Comparison of ENCODE assay signal across 9 cellular contexts in genomic region chr10:98748298-98748697, GRCh38.
DNase-seq lines count a peak whose midpoint lies in the region; ATAC-seq, FAIRE-seq and TF ChIP-seq lines count a peak whose summit lies in the region.
"Had no signal": no experiment of that assay in that cellular context is flagged by ENCODE, and none has a peak within 500 bp of the region (broad histone marks: within the 10 kb centered on the region; RNA-seq: fewer than 3 reads in every experiment).

No MANE protein-coding gene starts in this region.

- H4K5ac ChIP-seq in H1 (ENCODE audit: insufficient read length, low read depth, low read length) = no peak overlapping the region

- H3K9me3 Mint-ChIP-seq in activated CD4-positive, alpha-beta T cell treated with anti-CD3 and anti-CD28 coated beads, Interleukin-2, amount 10 ng/mL, durations not matched to agents 7 days and 5 days = no peaks in the 10 kb centered on the region

- no peaks in the 10 kb centered on the region for H3K4me1 Mint-ChIP-seq in activated CD4-positive, alpha-beta T cell treated with anti-CD3 and anti-CD28 coated beads, Interleukin-2, amount 10 ng/mL, durations not matched to agents 7 days and 5 days

- H3K4me1 ChIP-seq in H1 (replicated peaks in 1 of 4; ENCODE audit: control insufficient read depth in 3 of 4, insufficient read depth in 4 of 4, low read length in 3 of 4) (no peaks in the 10 kb centered on the region), testis (no peaks in the 10 kb centered on the region)

- no peaks in the 10 kb centered on the region for H3K36me3 Mint-ChIP-seq in activated CD4-positive, alpha-beta T cell treated with anti-CD3 and anti-CD28 coated beads, Interleukin-2, amount 10 ng/mL, durations not matched to agents 7 days and 5 days (ENCODE audit: low read depth)

- POLR2A ChIA-PET in activated CD4-positive, alpha-beta T cell treated with anti-CD3 and anti-CD28 coated beads, Interleukin-2, amount 10 ng/mL, durations not matched to agents 7 days and 5 days (lab: Charles Lee) = no interaction called here
- POLR2A ChIA-PET in H1 (lab: Charles Lee; ENCODE audit: partially characterized antibody) = no interaction called here

- no peaks in the 10 kb centered on the region for H3K79me2 ChIP-seq in H1 (ENCODE audit: control insufficient read depth in 1 of 2, insufficient read depth in 2 of 2, low read length in 2 of 2)

- H3K23ac ChIP-seq in H1 (ENCODE audit: insufficient read length) = no peak overlapping the region

- no peak overlapping the region for H2BK20ac ChIP-seq in H1 (ENCODE audit: low read length)

- no peak overlapping the region for H3K27ac Mint-ChIP-seq in activated CD4-positive, alpha-beta T cell treated with anti-CD3 and anti-CD28 coated beads, Interleukin-2, amount 10 ng/mL, durations not matched to agents 7 days and 5 days

- CTCF ChIA-PET in activated CD4-positive, alpha-beta T cell treated with anti-CD3 and anti-CD28 coated beads, Interleukin-2, amount 10 ng/mL, durations not matched to agents 7 days and 5 days (lab: Charles Lee) = no interaction called here
- CTCF ChIA-PET in H1 (lab: Charles Lee; ENCODE audit: partially characterized antibody) = interaction anchor here (0.6 to 2.4 kb wide), 21 partner anchors 9 to 470 kb away, joined by 3 to 11 read pairs (median 4); no protein-coding TSS in a partner anchor

- no peaks in the 10 kb centered on the region for H3K79me1 ChIP-seq in H1 (ENCODE audit: low read depth, low read length)

- H4K91ac ChIP-seq in H1 (replicated peaks; ENCODE audit: insufficient read length, low read length) = no peak overlapping the region

- no peak overlapping the region for H3K56ac ChIP-seq in H1 (replicated peaks; ENCODE audit: insufficient read length, low read depth, low read length)

- H4K20me1 ChIP-seq in H1 (replicated peaks in 1 of 2; ENCODE audit: control insufficient read depth in 1 of 2, insufficient read depth in 2 of 2, low read length in 2 of 2) = no peaks in the 10 kb centered on the region

- H2AK5ac ChIP-seq in H1 (ENCODE audit: low read depth, low read length) = no peak overlapping the region

- no peak overlapping the region for H2BK5ac ChIP-seq in H1 (ENCODE audit: low read depth, low read length)

- H3K9me3 ChIP-seq in H1 (ENCODE audit: insufficient read depth in 2 of 2, low read depth in 1 of 2, low read length in 1 of 2) (no peaks in the 10 kb centered on the region), testis (no peaks in the 10 kb centered on the region)

- no peaks in the 10 kb centered on the region for H3K23me2 ChIP-seq in H1 (ENCODE audit: low read depth, low read length)

- no peak overlapping the region for H3K27ac ChIP-seq in H1 (ENCODE audit: low read depth, low read length)
- no peak overlapping the region for H3K27ac ChIP-seq in testis
- H3K27ac ChIP-seq in substantia nigra (ENCODE audit: low read depth, low read length, poor library complexity, severe bottlenecking) = no peak overlapping the region
- H3K27ac ChIP-seq: skin epidermis had no signal

- TF ChIP-seq RAD21 in H1 (IDR thresholded peaks at IDR 0.05 in 1 of 2, conservative IDR thresholded peaks at IDR 0.05 in 1 of 2; ENCODE audit: low read depth in 2 of 2, low read length in 2 of 2) = peak; percentile 66 to 70

- H3K27me3 Mint-ChIP-seq in activated CD4-positive, alpha-beta T cell treated with anti-CD3 and anti-CD28 coated beads, Interleukin-2, amount 10 ng/mL, durations not matched to agents 7 days and 5 days = no peaks in the 10 kb centered on the region

- 33% methylated on average over 1 of the region's 1 CpG; no CpG with 5 or more reads in 1 of the 2 experiments for WGBS in H1 (ENCODE audit: extremely low coverage in 1 of 2, insufficient coverage in 1 of 2, insufficient read length in 1 of 2, insufficient replicate concordance in 2 of 2, low coverage in 1 of 2, low lambda C conversion rate in 2 of 2, missing lambda C conversion rate in 1 of 2), 2 experiments
- WGBS in testis, 2 donors = 45 to 62% methylated on average over 1 of the region's 1 CpG

- no peak for FAIRE-seq in H1 (lab: Jason Lieb, UNC)

- peak; percentile 24 for DNase-seq in activated CD4-positive, alpha-beta T cell treated with anti-CD3 and anti-CD28 coated beads, Interleukin-2, amount 10 ng/mL, durations not matched to agents 7 days and 5 days
- no peak for DNase-seq in activated CD4-positive, alpha-beta T cell treated with anti-CD3 and anti-CD28 coated beads for 4 hours
- DNase-seq in NB4 (ENCODE audit: low read depth) (peak; percentile 59), H1 (ENCODE audit: low read depth in 1 of 2, low spot score in 2 of 2) (peak; percentile 2 to 47), testis (peak; percentile 17), NCI-H2196 (lab: John Stamatoyannopoulos, UW; ENCODE audit: unreplicated experiment) (no peak), substantia nigra (lab: John Stamatoyannopoulos, UW) (no peak)

- no peak overlapping the region for H3K4ac ChIP-seq in H1 (replicated peaks; ENCODE audit: insufficient read length, low read depth, low read length)

- no peak overlapping the region for H3K4me2 ChIP-seq in H1 (ENCODE audit: insufficient read depth in 1 of 2, low read depth in 2 of 2, low read length in 2 of 2)

- TF ChIP-seq EP300 in H1 (IDR thresholded peaks at IDR 0.05; ENCODE audit: borderline replicate concordance in 1 of 2, low read depth in 2 of 2, low read length in 2 of 2) = no peak

- no peak overlapping the region for H2BK15ac ChIP-seq in H1 (ENCODE audit: low read length)

- TF ChIP-seq POLR2A in NB4 (IDR thresholded peaks at IDR 0.05; ENCODE audit: extremely low read depth, insufficient read length) (no peak), H1 (IDR thresholded peaks at IDR 0.05; ENCODE audit: control extremely low read depth in 1 of 2, low read depth in 2 of 2, low read length in 2 of 2) (no peak), testis (IDR thresholded peaks at IDR 0.05) (no peak)

- H3K18ac ChIP-seq in H1 (ENCODE audit: extremely low read depth, low read length) = no peak overlapping the region

- H3K27me3 ChIP-seq in H1 (replicated peaks in 1 of 4; ENCODE audit: control insufficient read depth in 3 of 4, extremely low read depth in 1 of 4, insufficient read depth in 3 of 4, low read length in 3 of 4) = no peaks in the 10 kb centered on the region
- H3K27me3 ChIP-seq in testis = no peaks in the 10 kb centered on the region

- H3K14ac ChIP-seq in H1 (ENCODE audit: insufficient read length) = no peak overlapping the region

- H3K4me3 Mint-ChIP-seq in activated CD4-positive, alpha-beta T cell treated with anti-CD3 and anti-CD28 coated beads, Interleukin-2, amount 10 ng/mL, durations not matched to agents 7 days and 5 days = no peak overlapping the region

- no peak overlapping the region for H2BK120ac ChIP-seq in H1 (replicated peaks; ENCODE audit: low read depth, low read length)

- H2AFZ ChIP-seq in H1 (ENCODE audit: low read length) = no peak overlapping the region

- intact Hi-C loops in testis (cut with DNase I; ENCODE audit: low total_unique reads) = no loop called here

- H3K36me3 ChIP-seq in H1 (ENCODE audit: control insufficient read depth in 2 of 4, insufficient read depth in 4 of 4, low read length in 3 of 4) (no peaks in the 10 kb centered on the region), testis (ENCODE audit: low read depth, missing control alignments) (no peaks in the 10 kb centered on the region)

- H2BK12ac ChIP-seq in H1 (ENCODE audit: low read depth, low read length) = no peak overlapping the region

- ATAC-seq in HG03457 (IDR thresholded peaks at IDR 0.05; ENCODE audit: unreplicated experiment) = no peak

- no peak overlapping the region for H4K8ac ChIP-seq in H1 (ENCODE audit: extremely low read depth, insufficient read depth, low read length)

- TF ChIP-seq CTCF in NB4 (IDR thresholded peaks at IDR 0.05; ENCODE audit: low read depth, low read length) = peak; percentile 53
- TF ChIP-seq CTCF in H1 (IDR thresholded peaks at IDR 0.05; ENCODE audit: control extremely low read depth in 1 of 3, insufficient read depth in 1 of 3, low read depth in 1 of 3, low read length in 3 of 3) = peak in 2 of 3 experiments; percentile 41 to 55; a peak in 2 of 4 replicates
- no peak for TF ChIP-seq CTCF in testis (IDR thresholded peaks at IDR 0.05)

- no peak overlapping the region for H3K9ac ChIP-seq in H1 (replicated peaks in 1 of 4; ENCODE audit: extremely low read depth in 1 of 4, low read depth in 3 of 4, low read length in 3 of 4)

- no peak overlapping the region for H3K4me3 ChIP-seq in NB4 (ENCODE audit: low read depth, low read length)
- H3K4me3 ChIP-seq in H1 (ENCODE audit: extremely low read depth in 1 of 4, insufficient read depth in 2 of 4, low read depth in 3 of 4, low read length in 4 of 4) = no peak overlapping the region
- no peak overlapping the region for H3K4me3 ChIP-seq in testis
- H3K4me3 ChIP-seq: skin epidermis had no signal

TF ChIP-seq in H1, 55 proteins besides CTCF, POLR2A, EP300 and RAD21 (continues in another document):
- TF ChIP-seq PHF8 (conservative IDR thresholded peaks at IDR 0.05; ENCODE audit: low read depth, low read length) = no peak
- TF ChIP-seq BACH1 (IDR thresholded peaks at IDR 0.05; ENCODE audit: low read length) = no peak
- TF ChIP-seq ZNF274 (IDR thresholded peaks at IDR 0.05; ENCODE audit: borderline replicate concordance, extremely low read depth, low read length) = no peak
- no peak for TF ChIP-seq TAF1 (IDR thresholded peaks at IDR 0.05; ENCODE audit: low read depth, low read length)
- no peak for TF ChIP-seq RBBP5 (IDR thresholded peaks at IDR 0.05; ENCODE audit: borderline replicate concordance, low read depth, low read length)
- no peak for TF ChIP-seq YY1 (IDR thresholded peaks at IDR 0.05; ENCODE audit: low read depth, low read length)
- TF ChIP-seq GABPA (IDR thresholded peaks at IDR 0.05; ENCODE audit: borderline replicate concordance, insufficient read depth, low read length) = no peak
- TF ChIP-seq CBX8 (IDR thresholded peaks at IDR 0.05; ENCODE audit: borderline replicate concordance, low read depth, low read length) = no peak
- TF ChIP-seq MAFK (IDR thresholded peaks at IDR 0.05; ENCODE audit: low read depth, low read length) = no peak

Comparison
In these comparisons a context has a peak if more than half of its experiments do, and no peak if none do; other contexts are left out.
1. DNase-seq: peak in activated CD4-positive, alpha-beta T cell treated with anti-CD3 and anti-CD28 coated beads, Interleukin-2, amount 10 ng/mL, durations not matched to agents 7 days and 5 days (single experiment), NB4 (single experiment), H1 (2 of 2) and testis (single experiment); none in activated CD4-positive, alpha-beta T cell treated with anti-CD3 and anti-CD28 coated beads for 4 hours (0 of 2), NCI-H2196 (single experiment) and substantia nigra (0 of 49).
2. CTCF ChIP-seq: peak in NB4 (single experiment) and H1 (2 of 3); none in testis (0 of 3).